ENCODE assay signal across 9 cellular contexts in the genomic region with DNA sequence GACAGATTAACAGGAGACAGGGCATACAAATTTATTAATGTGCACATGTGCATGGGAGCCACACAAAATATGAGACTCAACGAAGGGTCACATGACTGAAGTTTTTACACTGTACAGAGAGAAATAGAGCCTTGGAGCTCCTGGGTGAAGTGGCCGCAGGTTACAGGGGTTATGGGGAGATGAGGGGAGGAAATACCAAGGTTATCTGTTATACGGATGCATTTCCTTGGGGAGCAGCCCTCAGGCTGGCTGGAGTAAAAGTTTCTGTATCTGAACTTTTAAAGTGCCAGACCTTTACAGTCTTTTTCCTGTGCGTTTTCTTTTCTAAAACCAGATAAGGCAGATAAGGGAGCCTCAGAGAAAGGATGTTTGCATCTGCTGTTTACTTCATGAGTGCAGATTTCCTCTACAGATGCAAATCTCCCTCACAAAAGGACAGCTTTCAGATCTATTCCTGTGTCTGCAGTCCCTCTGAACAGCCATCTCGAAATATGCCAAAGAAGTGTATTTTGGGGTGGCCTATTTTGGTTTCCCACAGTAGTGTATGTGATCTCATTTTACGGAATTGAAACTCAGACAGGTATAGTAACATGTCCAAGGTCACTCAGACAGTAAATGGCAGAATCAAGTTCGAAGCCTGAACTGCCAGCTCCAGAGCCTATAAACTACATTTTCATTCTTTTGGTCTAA.
DNase-seq lines count a peak whose midpoint lies in the region; ATAC-seq lines count a peak whose summit lies in the region.
"Had no signal": no experiment of that assay in that cellular context is flagged by ENCODE, and none has a peak within 500 bp of the region (broad histone marks: within the 10 kb centered on the region; RNA-seq: fewer than 3 reads in every experiment).

No MANE protein-coding gene starts in this region.

- H3K4me1 ChIP-seq in effector memory CD4-positive, alpha-beta T cell (ENCODE audit: control insufficient read depth, insufficient read depth, low read length, poor library complexity, severe bottlenecking) = no peaks in the 10 kb centered on the region

- H3K36me3 ChIP-seq in effector memory CD4-positive, alpha-beta T cell (ENCODE audit: control insufficient read depth, insufficient read depth, low read length) = no peaks in the 10 kb centered on the region

- ATAC-seq in GM18867 (IDR thresholded peaks at IDR 0.05; ENCODE audit: unreplicated experiment) (peak; percentile 86), GM21825 (IDR thresholded peaks at IDR 0.05; ENCODE audit: unreplicated experiment) (peak; percentile 89), HG03432 (IDR thresholded peaks at IDR 0.05; ENCODE audit: unreplicated experiment) (peak; percentile 89), left colon (peak; percentile 14)

- H3K27me3 ChIP-seq in effector memory CD4-positive, alpha-beta T cell (replicated peaks; ENCODE audit: control insufficient read depth, insufficient read depth, low read length, poor library complexity, severe bottlenecking) = no peaks in the 10 kb centered on the region

- no peak overlapping the region for H3K4me3 ChIP-seq in effector memory CD4-positive, alpha-beta T cell (ENCODE audit: insufficient read depth, low read depth, low read length, poor library complexity, severe bottlenecking)

- no peak overlapping the region for H3K27ac ChIP-seq in effector memory CD4-positive, alpha-beta T cell (ENCODE audit: insufficient read depth, low read length, poor library complexity, severe bottlenecking)

- intact Hi-C loops in left colon (cut with DNase I, micrococcal nuclease) = no loop called here

- no peaks in the 10 kb centered on the region for H3K9me3 ChIP-seq in effector memory CD4-positive, alpha-beta T cell (ENCODE audit: control insufficient read depth, low read length)

- DNase-seq in left colon (no peak), LoVo (ENCODE audit: low spot score) (no peak), EL (no peak), AML-193 (lab: John Stamatoyannopoulos, UW) (no peak)
- no peak for DNase-seq in effector memory CD4-positive, alpha-beta T cell
- DNase-seq: activated effector memory CD4-positive, alpha-beta T cell treated with Interleukin-2 at 50 U/mL for 16 hours had no signal

Comparison
In these comparisons a context has a peak if more than half of its experiments do, and no peak if none do; other contexts are left out.
1. ATAC-seq: peak in every context shown above with its lines; median percentile 89 in GM21825; 89 in HG03432; 86 in GM18867; 14 in left colon.